Comparison of ENCODE assay signal across 1 cellular context in the genomic region with DNA sequence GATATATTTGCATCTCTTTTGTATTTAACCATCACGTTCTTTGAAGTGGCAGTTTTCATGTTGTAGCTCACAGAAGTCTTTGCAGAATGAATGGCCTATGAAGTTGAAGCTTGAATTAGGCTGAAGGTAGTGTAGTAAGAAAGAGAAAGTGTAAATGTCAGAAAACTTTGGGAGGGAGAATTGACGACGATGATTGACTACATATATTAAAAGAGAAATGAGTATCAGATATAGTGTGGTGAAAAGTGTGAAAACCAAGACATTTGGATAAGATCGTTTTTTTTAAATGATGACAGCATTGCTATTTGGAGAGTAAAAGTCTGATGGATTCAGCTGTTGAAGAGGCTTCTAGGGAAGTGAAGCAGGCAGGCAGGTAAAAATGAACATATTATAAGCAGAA.
TF ChIP-seq lines count a peak whose summit lies in the region.

No MANE protein-coding gene starts in this region.

TF ChIP-seq in GM12878, 131 proteins besides CTCF, POLR2A, EP300 and RAD21:
- no peak for TF ChIP-seq ASH2L (IDR thresholded peaks at IDR 0.05; ENCODE audit: borderline replicate concordance, low read depth)
- TF ChIP-seq, protein P1, sequence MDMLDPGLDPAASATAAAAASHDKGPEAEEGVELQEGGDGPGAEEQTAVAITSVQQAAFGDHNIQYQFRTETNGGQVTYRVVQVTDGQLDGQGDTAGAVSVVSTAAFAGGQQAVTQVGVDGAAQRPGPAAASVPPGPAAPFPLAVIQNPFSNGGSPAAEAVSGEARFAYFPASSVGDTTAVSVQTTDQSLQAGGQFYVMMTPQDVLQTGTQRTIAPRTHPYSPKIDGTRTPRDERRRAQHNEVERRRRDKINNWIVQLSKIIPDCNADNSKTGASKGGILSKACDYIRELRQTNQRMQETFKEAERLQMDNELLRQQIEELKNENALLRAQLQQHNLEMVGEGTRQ (IDR thresholded peaks at IDR 0.05; ENCODE audit: borderline replicate concordance, low read depth, low read length): no peak
- no peak for TF ChIP-seq MTA3 (IDR thresholded peaks at IDR 0.05; ENCODE audit: borderline replicate concordance, low read length)
- no peak for TF ChIP-seq FOS (IDR thresholded peaks at IDR 0.05; ENCODE audit: borderline replicate concordance, extremely low read depth, insufficient read length)
- TF ChIP-seq IRF4 (IDR thresholded peaks at IDR 0.05; ENCODE audit: low read depth, low read length): no peak
- TF ChIP-seq SP1 (IDR thresholded peaks at IDR 0.05; ENCODE audit: low read depth, low read length): no peak
- TF ChIP-seq TARDBP (IDR thresholded peaks at IDR 0.05; ENCODE audit: borderline replicate concordance): no peak
- TF ChIP-seq MEF2B (IDR thresholded peaks at IDR 0.05; ENCODE audit: partially characterized antibody, poor library complexity, severe bottlenecking): no peak
- no peak for TF ChIP-seq HDAC2 (IDR thresholded peaks at IDR 0.05)
- no peak for TF ChIP-seq YBX1 (IDR thresholded peaks at IDR 0.05)
- no peak for TF ChIP-seq SPI1 (IDR thresholded peaks at IDR 0.05; ENCODE audit: borderline replicate concordance, insufficient read depth, low read depth, low read length)
- TF ChIP-seq YY1 (IDR thresholded peaks at IDR 0.05; ENCODE audit: low read depth, low read length): no peak
- TF ChIP-seq, protein P2, sequence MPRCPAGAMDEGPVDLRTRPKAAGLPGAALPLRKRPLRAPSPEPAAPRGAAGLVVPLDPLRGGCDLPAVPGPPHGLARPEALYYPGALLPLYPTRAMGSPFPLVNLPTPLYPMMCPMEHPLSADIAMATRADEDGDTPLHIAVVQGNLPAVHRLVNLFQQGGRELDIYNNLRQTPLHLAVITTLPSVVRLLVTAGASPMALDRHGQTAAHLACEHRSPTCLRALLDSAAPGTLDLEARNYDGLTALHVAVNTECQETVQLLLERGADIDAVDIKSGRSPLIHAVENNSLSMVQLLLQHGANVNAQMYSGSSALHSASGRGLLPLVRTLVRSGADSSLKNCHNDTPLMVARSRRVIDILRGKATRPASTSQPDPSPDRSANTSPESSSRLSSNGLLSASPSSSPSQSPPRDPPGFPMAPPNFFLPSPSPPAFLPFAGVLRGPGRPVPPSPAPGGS (IDR thresholded peaks at IDR 0.05; ENCODE audit: borderline replicate concordance, insufficient read depth, low read depth, low read length, poor library complexity, severe bottlenecking): no peak
- TF ChIP-seq KLF5 (IDR thresholded peaks at IDR 0.05; ENCODE audit: partially characterized antibody): no peak
- TF ChIP-seq, protein P3, sequence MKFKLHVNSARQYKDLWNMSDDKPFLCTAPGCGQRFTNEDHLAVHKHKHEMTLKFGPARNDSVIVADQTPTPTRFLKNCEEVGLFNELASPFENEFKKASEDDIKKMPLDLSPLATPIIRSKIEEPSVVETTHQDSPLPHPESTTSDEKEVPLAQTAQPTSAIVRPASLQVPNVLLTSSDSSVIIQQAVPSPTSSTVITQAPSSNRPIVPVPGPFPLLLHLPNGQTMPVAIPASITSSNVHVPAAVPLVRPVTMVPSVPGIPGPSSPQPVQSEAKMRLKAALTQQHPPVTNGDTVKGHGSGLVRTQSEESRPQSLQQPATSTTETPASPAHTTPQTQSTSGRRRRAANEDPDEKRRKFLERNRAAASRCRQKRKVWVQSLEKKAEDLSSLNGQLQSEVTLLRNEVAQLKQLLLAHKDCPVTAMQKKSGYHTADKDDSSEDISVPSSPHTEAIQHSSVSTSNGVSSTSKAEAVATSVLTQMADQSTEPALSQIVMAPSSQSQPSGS (IDR thresholded peaks at IDR 0.05; ENCODE audit: low read length): no peak
- TF ChIP-seq, protein P4, sequence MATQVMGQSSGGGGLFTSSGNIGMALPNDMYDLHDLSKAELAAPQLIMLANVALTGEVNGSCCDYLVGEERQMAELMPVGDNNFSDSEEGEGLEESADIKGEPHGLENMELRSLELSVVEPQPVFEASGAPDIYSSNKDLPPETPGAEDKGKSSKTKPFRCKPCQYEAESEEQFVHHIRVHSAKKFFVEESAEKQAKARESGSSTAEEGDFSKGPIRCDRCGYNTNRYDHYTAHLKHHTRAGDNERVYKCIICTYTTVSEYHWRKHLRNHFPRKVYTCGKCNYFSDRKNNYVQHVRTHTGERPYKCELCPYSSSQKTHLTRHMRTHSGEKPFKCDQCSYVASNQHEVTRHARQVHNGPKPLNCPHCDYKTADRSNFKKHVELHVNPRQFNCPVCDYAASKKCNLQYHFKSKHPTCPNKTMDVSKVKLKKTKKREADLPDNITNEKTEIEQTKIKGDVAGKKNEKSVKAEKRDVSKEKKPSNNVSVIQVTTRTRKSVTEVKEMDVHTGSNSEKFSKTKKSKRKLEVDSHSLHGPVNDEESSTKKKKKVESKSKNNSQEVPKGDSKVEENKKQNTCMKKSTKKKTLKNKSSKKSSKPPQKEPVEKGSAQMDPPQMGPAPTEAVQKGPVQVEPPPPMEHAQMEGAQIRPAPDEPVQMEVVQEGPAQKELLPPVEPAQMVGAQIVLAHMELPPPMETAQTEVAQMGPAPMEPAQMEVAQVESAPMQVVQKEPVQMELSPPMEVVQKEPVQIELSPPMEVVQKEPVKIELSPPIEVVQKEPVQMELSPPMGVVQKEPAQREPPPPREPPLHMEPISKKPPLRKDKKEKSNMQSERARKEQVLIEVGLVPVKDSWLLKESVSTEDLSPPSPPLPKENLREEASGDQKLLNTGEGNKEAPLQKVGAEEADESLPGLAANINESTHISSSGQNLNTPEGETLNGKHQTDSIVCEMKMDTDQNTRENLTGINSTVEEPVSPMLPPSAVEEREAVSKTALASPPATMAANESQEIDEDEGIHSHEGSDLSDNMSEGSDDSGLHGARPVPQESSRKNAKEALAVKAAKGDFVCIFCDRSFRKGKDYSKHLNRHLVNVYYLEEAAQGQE (IDR thresholded peaks at IDR 0.05; ENCODE audit: low read depth, low read length): no peak
- TF ChIP-seq, protein P5, sequence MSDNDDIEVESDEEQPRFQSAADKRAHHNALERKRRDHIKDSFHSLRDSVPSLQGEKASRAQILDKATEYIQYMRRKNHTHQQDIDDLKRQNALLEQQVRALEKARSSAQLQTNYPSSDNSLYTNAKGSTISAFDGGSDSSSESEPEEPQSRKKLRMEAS (IDR thresholded peaks at IDR 0.05; ENCODE audit: low read depth, low read length): no peak
